ENCODE assay signal across 8 cellular contexts in the genomic region with DNA sequence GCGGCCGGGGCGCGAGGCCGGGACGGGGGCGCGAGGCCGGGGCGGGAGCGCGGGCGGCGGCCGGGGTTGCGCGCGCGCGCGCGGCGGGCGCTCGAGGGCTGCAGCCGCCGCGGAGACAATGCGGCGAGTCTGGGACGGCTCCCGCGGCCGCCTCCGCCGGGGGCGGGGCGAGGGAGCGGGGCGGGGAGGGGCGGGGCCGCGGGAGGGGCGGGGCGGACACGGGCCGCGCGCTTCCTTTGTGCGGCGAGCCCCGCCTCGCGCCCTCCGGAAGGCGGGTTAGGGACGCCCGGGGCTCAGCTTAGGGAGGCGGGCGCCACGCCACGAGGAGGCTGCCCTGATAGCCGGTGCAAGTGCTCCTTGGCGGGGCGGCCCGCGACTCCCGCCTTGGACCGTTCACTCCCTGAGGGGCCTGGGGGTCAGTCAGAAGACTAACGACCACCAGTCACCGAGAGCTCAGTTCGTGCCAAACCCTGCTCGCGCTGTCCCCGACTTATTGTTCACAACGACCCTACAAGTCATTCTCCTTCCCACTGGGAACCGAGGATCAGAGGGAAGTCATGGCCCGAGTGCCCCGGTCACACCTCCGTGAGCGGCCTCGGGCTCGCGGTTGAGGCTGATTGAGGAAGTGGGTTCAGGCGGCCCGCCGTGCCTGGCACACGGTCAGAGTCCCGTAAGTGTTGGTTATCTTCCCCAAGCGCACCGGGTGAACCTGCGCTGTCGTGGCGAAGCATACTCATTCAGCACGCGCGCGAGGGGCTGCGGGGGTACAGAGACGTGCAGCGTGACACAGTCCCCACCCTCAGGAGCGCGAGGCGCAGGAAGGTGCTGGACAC. TPM values are rescaled to one million over a fixed set of nuclear protein-coding genes. Genes with fewer than 3 reads are reported as not detected.
DNase-seq lines count a peak whose midpoint lies in the region; ATAC-seq, FAIRE-seq and TF ChIP-seq lines count a peak whose summit lies in the region.

No MANE protein-coding gene starts in this region.

- peak; percentile 57 for ATAC-seq in GM18873 (IDR thresholded peaks at IDR 0.05; ENCODE audit: low FRiP score, unreplicated experiment)
- ATAC-seq in HG03097 (IDR thresholded peaks at IDR 0.05; ENCODE audit: low FRiP score, unreplicated experiment), result peak; percentile 69

- no peak for FAIRE-seq in kidney (lab: Jason Lieb, UNC)

- H3K9me3 ChIP-seq in AG04450 (ENCODE audit: control insufficient read depth, insufficient read depth, low read length) (no peaks in the 10 kb centered on the region; the same call in 1 of the 2 replicates), kidney (ENCODE audit: control insufficient read depth in 1 of 2, low read length in 2 of 2) (no peaks in the 10 kb centered on the region)

- H3K4me3 ChIP-seq in AG04450 (ENCODE audit: low read depth, low read length) (peak overlapping the region; percentile 87), kidney (ENCODE audit: low read length in 2 of 2) (peak overlapping the region; percentile 78 to 84)

- CTCF ChIA-PET in AG04450 (lab: Charles Lee), result interaction anchor here (0.6 to 2.6 kb wide), 6 partner anchors 12 to 210 kb away, joined by 3 to 10 read pairs (median 3); no protein-coding TSS in a partner anchor

- no peak for TF ChIP-seq CTCF in AG04450 (IDR thresholded peaks at IDR 0.05; ENCODE audit: low read depth, low read length)
- TF ChIP-seq CTCF in kidney (IDR thresholded peaks at IDR 0.05; ENCODE audit: borderline replicate concordance, extremely low read depth, insufficient read depth), result peak; percentile 1

- no peak for DNase-seq in AG04450 (ENCODE audit: low read depth, low spot score)
- peak; percentile 85 for DNase-seq in NCI-H2196 treated with DMSO at 0.1 percent for 48 hours (lab: John Stamatoyannopoulos, UW; ENCODE audit: unreplicated experiment)
- peak; percentile 60 for DNase-seq in activated CD4-positive, CD25-positive, alpha-beta regulatory T cell treated with anti-CD3 and anti-CD28 coated beads, Interleukin-2, amount 50 U/mL, for 16 hours (ENCODE audit: low read depth, low spot score)
- DNase-seq in central memory CD4-positive, alpha-beta T cell, result peak; percentile 72
- peak; percentile 97 for DNase-seq in kidney
- peak; percentile 65 to 74 for DNase-seq in stimulated activated CD4-positive, alpha-beta T cell treated with anti-CD3 and anti-CD28 coated beads, Interleukin-15, amount 100 ng/mL, for 1 hour (ENCODE audit: low read depth in 1 of 2, low spot score in 1 of 2)

- H3K36me3 ChIP-seq in kidney (ENCODE audit: control insufficient read depth in 1 of 2, insufficient read depth in 2 of 2, low read length in 2 of 2), result peaks cover 0 to 3% of the 10 kb centered on the region in 2 donors

- POLR2A ChIA-PET in AG04450 (lab: Yijun Ruan, JAX), result interaction anchor here (0.6 to 2.2 kb wide), 15 partner anchors 11 to 1963 kb away, joined by 3 to 11 read pairs (median 5); a partner anchor contains a TSS

- H3K27me3 ChIP-seq in AG04450 (ENCODE audit: control insufficient read depth, insufficient read depth, low read length), result no peaks in the 10 kb centered on the region

- peaks cover 19 to 29% of the 10 kb centered on the region in 2 donors for H3K4me1 ChIP-seq in kidney (ENCODE audit: control insufficient read depth in 1 of 2, insufficient read depth in 1 of 2, low read depth in 1 of 2, low read length in 2 of 2)

- intact Hi-C loops in kidney (cut with DNase I), result no loop called here

- H3K9ac ChIP-seq in kidney (ENCODE audit: low read length in 2 of 2), result peak overlapping the region; percentile 41 to 82

- H3K27ac ChIP-seq in AG04450 (ENCODE audit: low read depth, low read length), result peak overlapping the region; percentile 57
- H3K27ac ChIP-seq in kidney (ENCODE audit: low read depth in 2 of 2, low read length in 2 of 2), result peak overlapping the region; percentile 95

RNA-seq across cellular contexts. Expression of a gene that starts 29.1 kb away (rescaled TPM):
- polyA plus RNA-seq in AG04450 (2011; rRNA removed), result not detected in 2 replicates
- not detected in 2 replicates for polyA minus RNA-seq in AG04450 (2011; rRNA and poly(A)+ RNA removed)
- total RNA-seq in kidney, result not detected
- not detected for polyA plus RNA-seq in kidney (ENCODE audit: insufficient read depth, low read depth, low replicate concordance)
